In the genomic region with DNA sequence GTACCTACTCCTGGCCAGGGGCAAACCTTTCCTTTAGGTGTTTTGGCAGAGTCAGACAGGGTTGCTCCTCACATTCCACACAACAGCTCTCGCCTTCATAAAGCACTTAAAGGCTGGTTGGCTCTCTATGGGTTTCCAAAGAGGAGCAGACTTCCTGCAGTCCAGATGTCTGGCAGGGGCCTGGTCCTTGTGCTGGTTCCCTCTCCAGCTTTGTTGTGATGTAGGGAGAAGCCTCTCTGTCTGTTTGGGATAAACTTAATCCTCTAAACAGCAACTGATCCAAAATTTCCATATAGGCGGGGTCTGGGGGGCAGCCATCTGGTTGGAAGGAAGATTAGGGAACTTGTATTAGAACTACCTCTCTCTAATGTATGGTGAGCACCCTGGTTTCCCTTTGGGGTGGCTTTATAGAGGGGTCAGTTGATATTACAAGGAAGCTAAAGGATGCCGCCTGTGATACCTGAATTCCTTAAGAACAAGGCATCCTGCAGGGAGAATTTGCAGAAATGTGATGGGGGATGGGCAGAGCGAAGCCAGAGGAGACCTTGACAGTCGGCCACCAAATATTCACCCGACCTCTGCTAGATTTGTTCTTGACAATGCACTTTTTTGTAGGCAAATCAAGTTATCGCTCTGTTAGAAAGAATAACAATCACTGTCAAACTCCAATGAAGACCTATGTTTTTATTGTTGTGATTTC, we compare ENCODE assay signal across 30 cellular contexts.
"Had no signal": no experiment of that assay in that cellular context is flagged by ENCODE, and none has a peak within 500 bp of the region (broad histone marks: within the 10 kb centered on the region; RNA-seq: fewer than 3 reads in every experiment).

No MANE protein-coding gene starts in this region.

- H3K9me3 Mint-ChIP-seq: activated CD4-positive, alpha-beta T cell treated with anti-CD3 and anti-CD28 coated beads, Interleukin-2, amount 10 ng/mL, durations not matched to agents 7 days and 5 days; activated naive CD4-positive, alpha-beta T cell treated with anti-CD3 and anti-CD28 coated beads, Interleukin-2, amount 50 U/mL, for 24 hours; activated T-cell treated with anti-CD3 and anti-CD28 coated beads, Interleukin-2, amount 50 U/mL, for 24 hours; activated T-helper 2 cell treated with anti-CD3 and anti-CD28 coated beads, Interferon-gamma antibody, Interleukin-2, Interleukin-4, amounts not matched to agents 10 μg/mL and 5 μg/mL and 100 μg/mL, durations not matched to agents 14 hours and 24 hours and 36 hours; central memory CD8-positive, alpha-beta T cell had no signal

- H3K36me3 Mint-ChIP-seq: activated naive CD4-positive, alpha-beta T cell treated with anti-CD3 and anti-CD28 coated beads, Interleukin-2, amount 50 U/mL, for 24 hours; activated naive CD8-positive, alpha-beta T cell treated with anti-CD3 and anti-CD28 coated beads, Interleukin-2, amount 10 ng/mL, durations not matched to agents 7 days and 5 days had no signal

- H3K27ac ChIP-seq: ascending aorta, cardiac muscle cell, SJCRH30, SK-N-MC had no signal

- H3K4me1 ChIP-seq: ascending aorta, SJCRH30 had no signal

- H3K4me1 Mint-ChIP-seq: activated CD4-positive, alpha-beta T cell treated with anti-CD3 and anti-CD28 coated beads for 36 hours; activated CD4-positive, alpha-beta T cell treated with anti-CD3 and anti-CD28 coated beads, Interleukin-2, amount 10 ng/mL, durations not matched to agents 7 days and 5 days; activated naive CD4-positive, alpha-beta T cell treated with anti-CD3 and anti-CD28 coated beads, Interleukin-2, amount 50 U/mL, for 24 hours; activated naive CD8-positive, alpha-beta T cell treated with anti-CD3 and anti-CD28 coated beads, Interleukin-2, amount 10 ng/mL, durations not matched to agents 7 days and 5 days; central memory CD8-positive, alpha-beta T cell had no signal

- H3K9me3 ChIP-seq: ascending aorta, MG63, SJCRH30 had no signal

- H3K27ac Mint-ChIP-seq: activated CD4-positive, alpha-beta T cell treated with anti-CD3 and anti-CD28 coated beads for 36 hours; activated CD4-positive, alpha-beta T cell treated with anti-CD3 and anti-CD28 coated beads, Interleukin-2, amount 10 ng/mL, durations not matched to agents 7 days and 5 days; activated CD8-positive, alpha-beta T cell treated with anti-CD3 and anti-CD28 coated beads, Interleukin-2, amount 10 ng/mL, durations not matched to agents 7 days and 5 days; activated naive CD4-positive, alpha-beta T cell treated with anti-CD3 and anti-CD28 coated beads, Interleukin-2, amount 50 U/mL, for 24 hours; activated naive CD8-positive, alpha-beta T cell treated with anti-CD3 and anti-CD28 coated beads, Interleukin-2, amount 10 ng/mL, durations not matched to agents 7 days and 5 days; activated T-cell treated with anti-CD3 and anti-CD28 coated beads, Interleukin-2, amount 50 U/mL, for 24 hours; activated T-helper 2 cell treated with anti-CD3 and anti-CD28 coated beads, Interferon-gamma antibody, Interleukin-2, Interleukin-4, amounts not matched to agents 10 μg/mL and 5 μg/mL and 100 μg/mL, durations not matched to agents 14 hours and 24 hours and 36 hours had no signal

- ATAC-seq: activated CD4-positive, alpha-beta T cell treated with anti-CD3 and anti-CD28 coated beads for 36 hours; activated CD4-positive, CD25-positive, alpha-beta regulatory T cell treated with anti-CD3 and anti-CD28 coated beads, Interleukin-2, amount 50 U/mL, for 24 hours; activated CD8-positive, alpha-beta T cell treated with anti-CD3 and anti-CD28 coated beads, Interleukin-2, amount 10 ng/mL, durations not matched to agents 7 days and 5 days; Panc1 had no signal

- H3K36me3 ChIP-seq: ascending aorta, cardiac muscle cell, MG63, SJCRH30 had no signal

- H3K27me3 ChIP-seq: ascending aorta, cardiac muscle cell, MG63, SJCRH30 had no signal

- H3K4me3 Mint-ChIP-seq: activated CD4-positive, alpha-beta T cell treated with anti-CD3 and anti-CD28 coated beads for 36 hours; activated CD4-positive, alpha-beta T cell treated with anti-CD3 and anti-CD28 coated beads, Interleukin-2, amount 10 ng/mL, durations not matched to agents 7 days and 5 days; activated CD8-positive, alpha-beta T cell treated with anti-CD3 and anti-CD28 coated beads, Interleukin-2, amount 10 ng/mL, durations not matched to agents 7 days and 5 days; activated naive CD4-positive, alpha-beta T cell treated with anti-CD3 and anti-CD28 coated beads, Interleukin-2, amount 50 U/mL, for 24 hours; activated naive CD8-positive, alpha-beta T cell treated with anti-CD3 and anti-CD28 coated beads, Interleukin-2, amount 10 ng/mL, durations not matched to agents 7 days and 5 days; activated T-cell treated with anti-CD3 and anti-CD28 coated beads, Interleukin-2, amount 50 U/mL, for 24 hours; central memory CD8-positive, alpha-beta T cell had no signal

- H3K4me3 ChIP-seq: ascending aorta, cardiac muscle cell, MG63, SJCRH30, SK-N-MC had no signal

- DNase-seq: activated CD4-positive, alpha-beta T cell treated with anti-CD3 and anti-CD28 coated beads for 36 hours; activated CD4-positive, alpha-beta T cell treated with anti-CD3 and anti-CD28 coated beads, Interleukin-2, amount 10 ng/mL, durations not matched to agents 7 days and 5 days; activated CD4-positive, alpha-beta T cell treated with anti-CD3 and anti-CD28 coated beads, Interleukin-2, amount 50 U/mL, for 48 hours; activated CD8-positive, alpha-beta T cell treated with anti-CD3 and anti-CD28 coated beads, Interleukin-2, amount 10 ng/mL, durations not matched to agents 7 days and 5 days; activated gamma-delta T cell; activated naive CD4-positive, alpha-beta T cell treated with Interleukin-2 at 50 U/mL for 16 hours; activated naive CD8-positive, alpha-beta T cell treated with anti-CD3 and anti-CD28 coated beads, Interleukin-2, amount 10 ng/mL, durations not matched to agents 7 days and 5 days; activated T-cell treated with anti-CD3 and anti-CD28 coated beads, Interleukin-2, amount 50 U/mL, for 24 hours; amygdala; MG63; NCI-H1048; NCI-H1105 treated with DMSO at 0.1 percent for 48 hours; NCI-H1436; NCI-H1694; NCI-H1930; NCI-H2081 treated with DMSO at 0.1 percent for 48 hours; NCI-H226; NCI-H526 treated with DMSO at 0.1 percent for 48 hours; NCI-H774; SHP77; SJCRH30; T1000 had no signal
